In the genomic region with DNA sequence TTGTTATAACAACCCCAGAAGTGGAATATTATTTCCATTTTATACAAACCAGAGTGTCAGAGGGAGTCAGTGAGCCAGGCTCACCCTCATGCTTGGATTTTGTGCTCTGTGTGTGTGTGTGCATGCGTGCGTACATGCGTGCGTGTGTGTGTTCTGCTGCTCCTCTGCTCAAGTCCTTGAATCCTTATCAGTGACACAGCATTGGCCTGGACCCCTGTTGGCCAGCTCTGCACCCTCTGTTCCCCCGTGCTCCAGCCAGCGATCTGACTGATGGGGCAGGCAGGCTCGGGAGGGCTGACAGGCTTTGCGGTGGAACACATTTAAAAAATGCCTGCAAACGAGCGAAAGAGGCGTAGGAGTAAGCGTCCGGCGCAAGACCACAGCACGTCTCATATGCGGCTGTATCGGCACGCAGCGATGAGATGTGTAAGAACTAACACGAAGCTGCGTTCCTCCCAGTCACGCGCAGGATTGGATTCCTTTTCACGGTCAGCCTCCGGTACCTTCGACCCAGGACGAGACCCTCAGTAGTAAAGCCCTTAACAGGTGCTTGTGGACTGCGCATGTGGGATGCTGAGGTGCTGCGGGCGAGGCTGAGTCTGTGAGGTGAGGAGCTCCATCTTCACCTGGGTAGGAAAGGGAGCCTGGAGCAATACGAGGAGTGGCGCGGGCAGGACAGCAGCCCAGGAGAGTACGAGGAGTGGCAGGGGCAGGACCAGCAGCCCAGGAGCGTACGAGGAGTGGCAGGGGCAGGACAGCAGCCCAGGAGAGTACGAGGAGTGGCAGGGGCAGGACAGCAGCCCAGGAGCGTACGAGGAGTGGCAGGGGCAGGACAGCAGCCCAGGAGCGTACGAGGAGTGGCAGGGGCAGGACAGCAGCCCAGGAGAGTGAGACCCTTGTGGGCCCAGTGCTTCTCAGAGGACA, we compare ENCODE assay signal across 1 cellular context.
TF ChIP-seq lines count a peak whose summit lies in the region.

No MANE protein-coding gene starts in this region.

TF ChIP-seq in GM23338, 12 proteins besides CTCF, POLR2A, EP300 and RAD21 (continued from another document):
- TF ChIP-seq, protein P1, sequence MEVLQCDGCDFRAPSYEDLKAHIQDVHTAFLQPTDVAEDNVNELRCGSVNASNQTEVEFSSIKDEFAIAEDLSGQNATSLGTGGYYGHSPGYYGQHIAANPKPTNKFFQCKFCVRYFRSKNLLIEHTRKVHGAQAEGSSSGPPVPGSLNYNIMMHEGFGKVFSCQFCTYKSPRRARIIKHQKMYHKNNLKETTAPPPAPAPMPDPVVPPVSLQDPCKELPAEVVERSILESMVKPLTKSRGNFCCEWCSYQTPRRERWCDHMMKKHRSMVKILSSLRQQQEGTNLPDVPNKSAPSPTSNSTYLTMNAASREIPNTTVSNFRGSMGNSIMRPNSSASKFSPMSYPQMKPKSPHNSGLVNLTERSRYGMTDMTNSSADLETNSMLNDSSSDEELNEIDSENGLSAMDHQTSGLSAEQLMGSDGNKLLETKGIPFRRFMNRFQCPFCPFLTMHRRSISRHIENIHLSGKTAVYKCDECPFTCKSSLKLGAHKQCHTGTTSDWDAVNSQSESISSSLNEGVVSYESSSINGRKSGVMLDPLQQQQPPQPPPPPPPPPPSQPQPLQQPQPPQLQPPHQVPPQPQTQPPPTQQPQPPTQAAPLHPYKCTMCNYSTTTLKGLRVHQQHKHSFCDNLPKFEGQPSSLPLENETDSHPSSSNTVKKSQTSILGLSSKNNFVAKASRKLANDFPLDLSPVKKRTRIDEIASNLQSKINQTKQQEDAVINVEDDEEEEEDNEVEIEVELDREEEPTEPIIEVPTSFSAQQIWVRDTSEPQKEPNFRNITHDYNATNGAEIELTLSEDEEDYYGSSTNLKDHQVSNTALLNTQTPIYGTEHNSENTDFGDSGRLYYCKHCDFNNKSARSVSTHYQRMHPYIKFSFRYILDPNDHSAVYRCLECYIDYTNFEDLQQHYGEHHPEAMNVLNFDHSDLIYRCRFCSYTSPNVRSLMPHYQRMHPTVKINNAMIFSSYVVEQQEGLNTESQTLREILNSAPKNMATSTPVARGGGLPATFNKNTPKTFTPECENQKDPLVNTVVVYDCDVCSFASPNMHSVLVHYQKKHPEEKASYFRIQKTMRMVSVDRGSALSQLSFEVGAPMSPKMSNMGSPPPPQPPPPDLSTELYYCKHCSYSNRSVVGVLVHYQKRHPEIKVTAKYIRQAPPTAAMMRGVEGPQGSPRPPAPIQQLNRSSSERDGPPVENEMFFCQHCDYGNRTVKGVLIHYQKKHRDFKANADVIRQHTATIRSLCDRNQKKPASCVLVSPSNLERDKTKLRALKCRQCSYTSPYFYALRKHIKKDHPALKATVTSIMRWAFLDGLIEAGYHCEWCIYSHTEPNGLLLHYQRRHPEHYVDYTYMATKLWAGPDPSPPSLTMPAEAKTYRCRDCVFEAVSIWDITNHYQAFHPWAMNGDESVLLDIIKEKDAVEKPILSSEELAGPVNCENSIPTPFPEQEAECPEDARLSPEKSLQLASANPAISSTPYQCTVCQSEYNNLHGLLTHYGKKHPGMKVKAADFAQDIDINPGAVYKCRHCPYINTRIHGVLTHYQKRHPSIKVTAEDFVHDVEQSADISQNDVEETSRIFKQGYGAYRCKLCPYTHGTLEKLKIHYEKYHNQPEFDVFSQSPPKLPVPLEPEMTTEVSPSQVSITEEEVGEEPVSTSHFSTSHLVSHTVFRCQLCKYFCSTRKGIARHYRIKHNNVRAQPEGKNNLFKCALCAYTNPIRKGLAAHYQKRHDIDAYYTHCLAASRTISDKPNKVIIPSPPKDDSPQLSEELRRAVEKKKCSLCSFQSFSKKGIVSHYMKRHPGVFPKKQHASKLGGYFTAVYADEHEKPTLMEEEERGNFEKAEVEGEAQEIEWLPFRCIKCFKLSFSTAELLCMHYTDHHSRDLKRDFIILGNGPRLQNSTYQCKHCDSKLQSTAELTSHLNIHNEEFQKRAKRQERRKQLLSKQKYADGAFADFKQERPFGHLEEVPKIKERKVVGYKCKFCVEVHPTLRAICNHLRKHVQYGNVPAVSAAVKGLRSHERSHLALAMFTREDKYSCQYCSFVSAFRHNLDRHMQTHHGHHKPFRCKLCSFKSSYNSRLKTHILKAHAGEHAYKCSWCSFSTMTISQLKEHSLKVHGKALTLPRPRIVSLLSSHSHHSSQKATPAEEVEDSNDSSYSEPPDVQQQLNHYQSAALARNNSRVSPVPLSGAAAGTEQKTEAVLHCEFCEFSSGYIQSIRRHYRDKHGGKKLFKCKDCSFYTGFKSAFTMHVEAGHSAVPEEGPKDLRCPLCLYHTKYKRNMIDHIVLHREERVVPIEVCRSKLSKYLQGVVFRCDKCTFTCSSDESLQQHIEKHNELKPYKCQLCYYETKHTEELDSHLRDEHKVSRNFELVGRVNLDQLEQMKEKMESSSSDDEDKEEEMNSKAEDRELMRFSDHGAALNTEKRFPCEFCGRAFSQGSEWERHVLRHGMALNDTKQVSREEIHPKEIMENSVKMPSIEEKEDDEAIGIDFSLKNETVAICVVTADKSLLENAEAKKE (CRISPR knock-in tag; IDR thresholded peaks at IDR 0.05) = no peak
- no peak for TF ChIP-seq ZNF331 (CRISPR knock-in tag; IDR thresholded peaks at IDR 0.05; ENCODE audit: low read depth)
- no peak for TF ChIP-seq POLR2AphosphoS5 (IDR thresholded peaks at IDR 0.05; ENCODE audit: low read depth)
- TF ChIP-seq EZH2 (IDR thresholded peaks at IDR 0.05; ENCODE audit: low read depth, unreplicated experiment) = no peak
- no peak for TF ChIP-seq CREB1 (CRISPR knock-in tag; IDR thresholded peaks at IDR 0.05; ENCODE audit: low read depth)
